Comparison of ENCODE assay signal across 12 cellular contexts in genomic region chr11:86374586-86374985, GRCh38. TPM values are rescaled to one million over a fixed set of nuclear protein-coding genes. Genes with fewer than 3 reads are reported as not detected.
DNase-seq lines count a peak whose midpoint lies in the region; ATAC-seq and TF ChIP-seq lines count a peak whose summit lies in the region.
"Had no signal": no experiment of that assay in that cellular context is flagged by ENCODE, and none has a peak within 500 bp of the region (broad histone marks: within the 10 kb centered on the region; RNA-seq: fewer than 3 reads in every experiment).

CCDC81 (plus strand) TSS chr11:86374887; CDS start chr11:86375164, 277 bp downstream.

- H2AFZ ChIP-seq in neuronal stem cell (ENCODE audit: low read length): peak within 1 kb of the TSS; percentile 66

- no peak within 1 kb of the TSS for H4K91ac ChIP-seq in neuronal stem cell (ENCODE audit: low read depth, low read length, poor library complexity)

- no peak within 1 kb of the TSS for H3K4me3 Mint-ChIP-seq in activated CD4-positive, alpha-beta T cell treated with anti-CD3 and anti-CD28 coated beads, Interleukin-2, amount 10 ng/mL, durations not matched to agents 24 days and 14 days
- H3K4me3 Mint-ChIP-seq: CD4-positive, CD25-positive, alpha-beta regulatory T cell had no signal

- H3K4me2 ChIP-seq in neuronal stem cell (ENCODE audit: insufficient read depth, low read length, poor library complexity, severe bottlenecking): peak within 1 kb of the TSS; percentile 52

- H3K4ac ChIP-seq in neuronal stem cell (ENCODE audit: low read length): no peak within 1 kb of the TSS

- WGBS in neuronal stem cell (ENCODE audit: extremely low coverage in 2 of 2, insufficient read length in 2 of 2, insufficient replicate concordance in 1 of 2), 2 donors: no CpG with 5 or more reads among the region's 25 CpGs

- H2BK120ac ChIP-seq in neuronal stem cell (ENCODE audit: low read depth, low read length): peak within 1 kb of the TSS; percentile 74

- no peaks in the 10 kb centered on the region for H3K79me1 ChIP-seq in neuronal stem cell (ENCODE audit: low read depth, low read length)

- ATAC-seq in GM18517 (IDR thresholded peaks at IDR 0.05; ENCODE audit: unreplicated experiment): no peak
- ATAC-seq in GM21528 (IDR thresholded peaks at IDR 0.05; ENCODE audit: low FRiP score, unreplicated experiment): no peak
- ATAC-seq: gastroesophageal sphincter had no signal

- peak within 1 kb of the TSS; percentile 58 for H2AK5ac ChIP-seq in neuronal stem cell (ENCODE audit: low read depth, low read length)

- no peak within 1 kb of the TSS for H3K23ac ChIP-seq in neuronal stem cell (ENCODE audit: low read depth, low read length, poor library complexity)

- H2BK12ac ChIP-seq in neuronal stem cell (ENCODE audit: low read length): no peak within 1 kb of the TSS

- peaks cover 6% of the 10 kb centered on the region for H3K4me1 Mint-ChIP-seq in activated CD4-positive, alpha-beta T cell treated with anti-CD3 and anti-CD28 coated beads, Interleukin-2, amount 10 ng/mL, durations not matched to agents 24 days and 14 days
- H3K4me1 Mint-ChIP-seq: CD4-positive, CD25-positive, alpha-beta regulatory T cell had no signal

- H4K8ac ChIP-seq in neuronal stem cell (ENCODE audit: low read depth, low read length): no peak within 1 kb of the TSS

- H3K27ac ChIP-seq in neuronal stem cell (replicated peaks; ENCODE audit: low read length): no peak within 1 kb of the TSS
- H3K27ac ChIP-seq: gastroesophageal sphincter, transverse colon had no signal

- H3K4me1 ChIP-seq in neuronal stem cell (ENCODE audit: control insufficient read depth in 2 of 2, insufficient read depth in 1 of 2, low read depth in 1 of 2, low read length in 2 of 2): peaks cover 3 to 7% of the 10 kb centered on the region in 2 donors

- no peak within 1 kb of the TSS for H3K9ac ChIP-seq in neuronal stem cell (ENCODE audit: low read depth, low read length, poor library complexity)

- intact Hi-C loops in activated CD4-positive, alpha-beta T cell treated with anti-CD3 and anti-CD28 coated beads, Interleukin-2, amount 10 ng/mL, durations not matched to agents 24 days and 14 days (cut with micrococcal nuclease): no loop called here

- in situ Hi-C loops in astrocyte of the spinal cord (cut with HindIII; ENCODE audit: low sequenced_read_pairs) (no loop called here), KBM-7 (cut with MboI; ENCODE audit: low pct_unique_long_range_greater_than_20kb, low sequenced_read_pairs) (no loop called here)

- no peaks in the 10 kb centered on the region for H3K36me3 Mint-ChIP-seq in activated CD4-positive, alpha-beta T cell treated with anti-CD3 and anti-CD28 coated beads, Interleukin-2, amount 10 ng/mL, durations not matched to agents 24 days and 14 days (ENCODE audit: low read depth)
- H3K36me3 Mint-ChIP-seq: CD4-positive, CD25-positive, alpha-beta regulatory T cell had no signal

- H3K27me3 ChIP-seq in neuronal stem cell (ENCODE audit: control insufficient read depth in 3 of 3, insufficient read depth in 3 of 3, low read depth in 1 of 3, low read length in 3 of 3): no peaks in the 10 kb centered on the region
- H3K27me3 ChIP-seq: gastroesophageal sphincter, transverse colon had no signal

- no peaks in the 10 kb centered on the region for H3K9me3 Mint-ChIP-seq in activated CD4-positive, alpha-beta T cell treated with anti-CD3 and anti-CD28 coated beads, Interleukin-2, amount 10 ng/mL, durations not matched to agents 24 days and 14 days

- peaks cover 2 to 19% of the 10 kb centered on the region in 2 donors for H3K9me3 ChIP-seq in neuronal stem cell (replicated peaks in 1 of 2; ENCODE audit: control insufficient read depth in 2 of 2, insufficient read depth in 1 of 2, low read depth in 1 of 2, low read length in 2 of 2)
- H3K9me3 ChIP-seq: gastroesophageal sphincter, transverse colon had no signal

- no peaks in the 10 kb centered on the region for H3K36me3 ChIP-seq in neuronal stem cell (replicated peaks in 1 of 2; ENCODE audit: control insufficient read depth in 2 of 2, insufficient read depth in 2 of 2, low read length in 2 of 2)
- H3K36me3 ChIP-seq: gastroesophageal sphincter, transverse colon had no signal

- no peak within 1 kb of the TSS for H2BK15ac ChIP-seq in neuronal stem cell (ENCODE audit: low read length)

- H3K4me3 ChIP-seq in astrocyte of the spinal cord (ENCODE audit: low read depth, low read length) (peak within 1 kb of the TSS; percentile 34), neuronal stem cell (ENCODE audit: low read length in 2 of 2) (peak within 1 kb of the TSS in 1 of 2 donors; percentile 25)
- H3K4me3 ChIP-seq: transverse colon had no signal

- H3K14ac ChIP-seq in neuronal stem cell (ENCODE audit: low read length): no peak within 1 kb of the TSS

- H3K18ac ChIP-seq in neuronal stem cell (ENCODE audit: low read length): peak within 1 kb of the TSS; percentile 75

- no peak within 1 kb of the TSS for H2BK5ac ChIP-seq in neuronal stem cell (ENCODE audit: low read length)

- H3K27me3 Mint-ChIP-seq in activated CD4-positive, alpha-beta T cell treated with anti-CD3 and anti-CD28 coated beads, Interleukin-2, amount 10 ng/mL, durations not matched to agents 24 days and 14 days: peaks cover 3% of the 10 kb centered on the region

- DNase-seq in Ammon's horn (ENCODE audit: low spot score): peak; percentile 47
- DNase-seq in astrocyte of the spinal cord (ENCODE audit: low read depth, low spot score): peak; percentile 18
- DNase-seq in iPS DF 19.7 (ENCODE audit: low read depth, low spot score): peak; percentile 60
- DNase-seq in neuronal stem cell (ENCODE audit: low spot score): peak; percentile 58
- DNase-seq in KBM-7: no peak
- DNase-seq in activated CD4-positive, alpha-beta T cell treated with anti-CD3 and anti-CD28 coated beads, Interleukin-2, amount 10 ng/mL, durations not matched to agents 24 days and 14 days: no peak
- DNase-seq: CD4-positive, CD25-positive, alpha-beta regulatory T cell; NCI-H1694 treated with DMSO at 0.1 percent for 48 hours; transverse colon had no signal

- no peak for TF ChIP-seq CTCF in astrocyte of the spinal cord (IDR thresholded peaks at IDR 0.05; ENCODE audit: low read depth, low read length)

- H3K27ac Mint-ChIP-seq in activated CD4-positive, alpha-beta T cell treated with anti-CD3 and anti-CD28 coated beads, Interleukin-2, amount 10 ng/mL, durations not matched to agents 24 days and 14 days: no peak within 1 kb of the TSS

RNA-seq across cellular contexts. Expression of gene CCDC81, which starts in this region (rescaled TPM):
- 0.73 TPM for polyA plus RNA-seq in neuronal stem cell (2013, experiment 1 of 2)
- 0.69 TPM for polyA plus RNA-seq in neuronal stem cell (2013, experiment 2 of 2)
- total RNA-seq in activated CD4-positive, alpha-beta T cell treated with anti-CD3 and anti-CD28 coated beads, Interleukin-2, amount 10 ng/mL, durations not matched to agents 24 days and 14 days: 0.75 and 1.4 TPM in 2 replicates
- polyA plus RNA-seq: CD4-positive, CD25-positive, alpha-beta regulatory T cell had no signal

Comparison
In these comparisons a context has a peak if more than half of its experiments do, and no peak if none do; other contexts are left out.
1. DNase-seq: peak in Ammon's horn (single experiment), astrocyte of the spinal cord (single experiment), iPS DF 19.7 (single experiment) and neuronal stem cell (single experiment); none in KBM-7 (single experiment) and activated CD4-positive, alpha-beta T cell treated with anti-CD3 and anti-CD28 coated beads, Interleukin-2, amount 10 ng/mL, durations not matched to agents 24 days and 14 days (single experiment).